9 cellular contexts compared by ENCODE assay signal in genomic region chr19:46000497-46001246, GRCh38. TPM values are rescaled to one million over a fixed set of nuclear protein-coding genes. Genes with fewer than 3 reads are reported as not detected.
A peak's percentile ranks its signal among the peaks of the same experiment; 100 is the strongest.
DNase-seq lines count a peak whose midpoint lies in the region; ATAC-seq and TF ChIP-seq lines count a peak whose summit lies in the region.
"Had no signal": no experiment of that assay in that cellular context is flagged by ENCODE, and none has a peak within 500 bp of the region (broad histone marks: within the 10 kb centered on the region; RNA-seq: fewer than 3 reads in every experiment).

No MANE protein-coding gene starts in this region.

- peaks cover 29% of the 10 kb centered on the region for H3K4me1 Mint-ChIP-seq in activated CD4-positive, alpha-beta T cell treated with anti-CD3 and anti-CD28 coated beads, Interleukin-2, amount 10 ng/mL, durations not matched to agents 7 days and 5 days
- H3K4me1 Mint-ChIP-seq in chondrocyte (ENCODE audit: low read depth): peaks cover 13% of the 10 kb centered on the region
- peaks cover 26% of the 10 kb centered on the region for H3K4me1 Mint-ChIP-seq in stimulated activated effector memory CD8-positive, alpha-beta T cell treated with anti-CD3 and anti-CD28 coated beads, Interleukin-12 subunit alpha, Interleukin-12 subunit beta, amount 100 ng/mL, for 72 hours

- H3K27me3 Mint-ChIP-seq in activated CD4-positive, alpha-beta T cell treated with anti-CD3 and anti-CD28 coated beads, Interleukin-2, amount 10 ng/mL, durations not matched to agents 7 days and 5 days: peaks cover 8% of the 10 kb centered on the region
- peaks cover 8% of the 10 kb centered on the region for H3K27me3 Mint-ChIP-seq in chondrocyte (ENCODE audit: low read depth)

- H3K27ac ChIP-seq in mesodermal cell (ENCODE audit: low read depth, low read length, severe bottlenecking): no peak overlapping the region

- CTCF ChIA-PET in activated CD4-positive, alpha-beta T cell treated with anti-CD3 and anti-CD28 coated beads, Interleukin-2, amount 10 ng/mL, durations not matched to agents 7 days and 5 days (lab: Charles Lee): no interaction called here

- peak overlapping the region; percentile 70 for H3K4me3 Mint-ChIP-seq in activated CD4-positive, alpha-beta T cell treated with anti-CD3 and anti-CD28 coated beads, Interleukin-2, amount 10 ng/mL, durations not matched to agents 7 days and 5 days
- H3K4me3 Mint-ChIP-seq in chondrocyte (ENCODE audit: unreplicated experiment): peak overlapping the region; percentile 31
- H3K4me3 Mint-ChIP-seq in stimulated activated effector memory CD8-positive, alpha-beta T cell treated with anti-CD3 and anti-CD28 coated beads, Interleukin-12 subunit alpha, Interleukin-12 subunit beta, amount 100 ng/mL, for 72 hours: peak overlapping the region; percentile 69

- no peaks in the 10 kb centered on the region for H3K9me3 Mint-ChIP-seq in activated CD4-positive, alpha-beta T cell treated with anti-CD3 and anti-CD28 coated beads, Interleukin-2, amount 10 ng/mL, durations not matched to agents 7 days and 5 days
- no peaks in the 10 kb centered on the region for H3K9me3 Mint-ChIP-seq in chondrocyte (ENCODE audit: low read depth)
- H3K9me3 Mint-ChIP-seq in stimulated activated effector memory CD8-positive, alpha-beta T cell treated with anti-CD3 and anti-CD28 coated beads, Interleukin-12 subunit alpha, Interleukin-12 subunit beta, amount 100 ng/mL, for 72 hours: no peaks in the 10 kb centered on the region

- TF ChIP-seq CTCF in chondrocyte (IDR thresholded peaks at IDR 0.05): no peak

- H3K27ac Mint-ChIP-seq in activated CD4-positive, alpha-beta T cell treated with anti-CD3 and anti-CD28 coated beads, Interleukin-2, amount 10 ng/mL, durations not matched to agents 7 days and 5 days: peak overlapping the region; percentile 73
- no peak overlapping the region for H3K27ac Mint-ChIP-seq in chondrocyte (ENCODE audit: unreplicated experiment)
- H3K27ac Mint-ChIP-seq in stimulated activated effector memory CD8-positive, alpha-beta T cell treated with anti-CD3 and anti-CD28 coated beads, Interleukin-12 subunit alpha, Interleukin-12 subunit beta, amount 100 ng/mL, for 72 hours: peak overlapping the region; percentile 60

- WGBS in mesodermal cell (ENCODE audit: insufficient coverage in 2 of 2), 2 experiments: 5 to 10% methylated on average over 12 to 22 of the region's 34 CpGs

- H3K4me3 ChIP-seq in mesodermal cell (ENCODE audit: extremely low read depth, insufficient read depth, low read length, poor library complexity, severe bottlenecking): peak overlapping the region; percentile 42

- POLR2A ChIA-PET in activated CD4-positive, alpha-beta T cell treated with anti-CD3 and anti-CD28 coated beads, Interleukin-2, amount 10 ng/mL, durations not matched to agents 7 days and 5 days (lab: Charles Lee): no interaction called here

- H3K36me3 ChIP-seq in mesodermal cell (ENCODE audit: control insufficient read depth, insufficient read depth, low read length): peaks cover 15% of the 10 kb centered on the region

- DNase-seq in NCI-H2107 treated with DMSO at 0.1 percent for 48 hours (lab: John Stamatoyannopoulos, UW; ENCODE audit: unreplicated experiment): peak; percentile 16
- no peak for DNase-seq in NCI-H2107 (lab: John Stamatoyannopoulos, UW)
- peak; percentile 79 for DNase-seq in activated CD4-positive, alpha-beta T cell treated with anti-CD3 and anti-CD28 coated beads, Interleukin-2, amount 10 ng/mL, durations not matched to agents 7 days and 5 days
- DNase-seq in chondrocyte (ENCODE audit: low spot score): no peak
- peak in 1 of 2 donors; percentile 70 for DNase-seq in stimulated activated effector memory CD8-positive, alpha-beta T cell treated with anti-CD3 and anti-CD28 coated beads, Interleukin-12 subunit alpha, Interleukin-12 subunit beta, amount 100 ng/mL, for 72 hours (ENCODE audit: low spot score in 2 of 2)
- DNase-seq in NCI-H226: no peak

- H3K36me3 Mint-ChIP-seq in activated CD4-positive, alpha-beta T cell treated with anti-CD3 and anti-CD28 coated beads, Interleukin-2, amount 10 ng/mL, durations not matched to agents 7 days and 5 days (ENCODE audit: low read depth): peaks cover 9% of the 10 kb centered on the region
- peaks cover 6% of the 10 kb centered on the region for H3K36me3 Mint-ChIP-seq in chondrocyte (ENCODE audit: low read depth)
- H3K36me3 Mint-ChIP-seq in stimulated activated effector memory CD8-positive, alpha-beta T cell treated with anti-CD3 and anti-CD28 coated beads, Interleukin-12 subunit alpha, Interleukin-12 subunit beta, amount 100 ng/mL, for 72 hours: peaks cover 25% of the 10 kb centered on the region

- peaks cover 6% of the 10 kb centered on the region for H3K4me1 ChIP-seq in mesodermal cell (ENCODE audit: control insufficient read depth, insufficient read depth, low read length, poor library complexity, severe bottlenecking)

- ATAC-seq in stimulated activated effector memory CD8-positive, alpha-beta T cell treated with anti-CD3 and anti-CD28 coated beads, Interleukin-12 subunit alpha, Interleukin-12 subunit beta, amount 100 ng/mL, for 72 hours: peak; percentile 87
- ATAC-seq in HG02884 (IDR thresholded peaks at IDR 0.05; ENCODE audit: unreplicated experiment): no peak

- no peaks in the 10 kb centered on the region for H3K9me3 ChIP-seq in mesodermal cell (ENCODE audit: control insufficient read depth, low read length)

RNA-seq across cellular contexts. Expression of gene CCDC61, which starts 5.4 kb away (rescaled TPM):
- total RNA-seq in activated CD4-positive, alpha-beta T cell treated with anti-CD3 and anti-CD28 coated beads, Interleukin-2, amount 10 ng/mL, durations not matched to agents 7 days and 5 days: 10 to 100 TPM; 26.5 to 27.0 TPM
- total RNA-seq in chondrocyte: 7.2 to 8.4 TPM (median 7.8 TPM) in 3 replicates
- 7.2 TPM for polyA plus RNA-seq in mesodermal cell (2013, experiment 1 of 2)
- polyA plus RNA-seq in mesodermal cell (2013, experiment 2 of 2): 6.5 TPM

RNA-seq across cellular contexts. Expression of gene PGLYRP1, which starts 22.2 kb away (rescaled TPM):
- total RNA-seq in activated CD4-positive, alpha-beta T cell treated with anti-CD3 and anti-CD28 coated beads, Interleukin-2, amount 10 ng/mL, durations not matched to agents 7 days and 5 days: not detected
- total RNA-seq in chondrocyte: not detected in 3 replicates
- not detected for polyA plus RNA-seq in mesodermal cell (2013, experiment 1 of 2)
- not detected for polyA plus RNA-seq in mesodermal cell (2013, experiment 2 of 2)
- total RNA-seq: T-helper 1 cell treated with Interleukin-12 subunit alpha and Interleukin-12 subunit beta and Interleukin-4 antibody, amounts not matched to agents 30 ng/mL and 1 ng/mL, for 36 hours had no signal

RNA-seq across cellular contexts. Expression of gene NOVA2, which starts 27.0 kb away (rescaled TPM):
- total RNA-seq in activated CD4-positive, alpha-beta T cell treated with anti-CD3 and anti-CD28 coated beads, Interleukin-2, amount 10 ng/mL, durations not matched to agents 7 days and 5 days: under 1 TPM; 0.04 to 0.10 TPM
- total RNA-seq in chondrocyte: 0.10 to 0.22 TPM (median 0.18 TPM) in 3 replicates
- polyA plus RNA-seq in mesodermal cell (2013, experiment 1 of 2): 8.6 TPM
- 5.6 TPM for polyA plus RNA-seq in mesodermal cell (2013, experiment 2 of 2)

RNA-seq across cellular contexts. Expression of gene IGFL4, which starts 40.1 kb away (rescaled TPM):
- not detected for total RNA-seq in activated CD4-positive, alpha-beta T cell treated with anti-CD3 and anti-CD28 coated beads, Interleukin-2, amount 10 ng/mL, durations not matched to agents 7 days and 5 days
- total RNA-seq in chondrocyte: 0.15 TPM in 1 of 3 replicates, not detected in the others
- polyA plus RNA-seq in mesodermal cell (2013, experiment 1 of 2): not detected
- polyA plus RNA-seq in mesodermal cell (2013, experiment 2 of 2): not detected
- total RNA-seq: T-helper 1 cell treated with Interleukin-12 subunit alpha and Interleukin-12 subunit beta and Interleukin-4 antibody, amounts not matched to agents 30 ng/mL and 1 ng/mL, for 36 hours had no signal

Comparison
In these comparisons a context has a peak if more than half of its experiments do, and no peak if none do; other contexts are left out.
1. DNase-seq: peak in NCI-H2107 treated with DMSO at 0.1 percent for 48 hours (single experiment) and activated CD4-positive, alpha-beta T cell treated with anti-CD3 and anti-CD28 coated beads, Interleukin-2, amount 10 ng/mL, durations not matched to agents 7 days and 5 days (single experiment); none in NCI-H2107 (single experiment), chondrocyte (single experiment) and NCI-H226 (single experiment).
2. Peak in every context shown above with its lines, with median percentiles within 50 percentile points of each other: H3K4me3 Mint-ChIP-seq.